ENCODE assay signal across 9 cellular contexts in genomic region chr17:1390422-1391367, GRCh38. TPM values are rescaled to one million over a fixed set of nuclear protein-coding genes. Genes with fewer than 3 reads are reported as not detected.
DNase-seq lines count a peak whose midpoint lies in the region; ATAC-seq, FAIRE-seq and TF ChIP-seq lines count a peak whose summit lies in the region.
"Had no signal": no experiment of that assay in that cellular context is flagged by ENCODE, and none has a peak within 500 bp of the region (broad histone marks: within the 10 kb centered on the region; RNA-seq: fewer than 3 reads in every experiment).

No MANE protein-coding gene starts in this region.

- H3K27me3 ChIP-seq in CD4-positive, CD25-positive, alpha-beta regulatory T cell (ENCODE audit: control insufficient read depth, insufficient read depth, low read length), result no peaks in the 10 kb centered on the region

- no peaks in the 10 kb centered on the region for H3K9me3 ChIP-seq in CD4-positive, CD25-positive, alpha-beta regulatory T cell (ENCODE audit: control insufficient read depth in 2 of 2, low read length in 2 of 2)
- H3K9me3 ChIP-seq: lower lobe of right lung had no signal

- H3K4me3 Mint-ChIP-seq in CD4-positive, CD25-positive, alpha-beta regulatory T cell, result peak overlapping the region; percentile 12 to 76 (median 42)
- H3K4me3 Mint-ChIP-seq in endothelial cell (ENCODE audit: unreplicated experiment), result peak overlapping the region; percentile 52

- H3K27me3 Mint-ChIP-seq in CD4-positive, CD25-positive, alpha-beta regulatory T cell, result no peaks in the 10 kb centered on the region
- no peaks in the 10 kb centered on the region for H3K27me3 Mint-ChIP-seq in endothelial cell (ENCODE audit: unreplicated experiment)

- H3K36me3 ChIP-seq in CD4-positive, CD25-positive, alpha-beta regulatory T cell (ENCODE audit: control insufficient read depth, insufficient read depth, low read length), result no peaks in the 10 kb centered on the region
- H3K36me3 ChIP-seq: lower lobe of right lung had no signal

- peaks cover 29 to 94% (median 61%) of the 10 kb centered on the region in 4 donors for H3K4me1 Mint-ChIP-seq in CD4-positive, CD25-positive, alpha-beta regulatory T cell
- peaks cover 26% of the 10 kb centered on the region for H3K4me1 Mint-ChIP-seq in endothelial cell (ENCODE audit: unreplicated experiment)

- H3K36me3 Mint-ChIP-seq in CD4-positive, CD25-positive, alpha-beta regulatory T cell, result peaks cover 7% of the 10 kb centered on the region
- H3K36me3 Mint-ChIP-seq in endothelial cell (ENCODE audit: low read depth, unreplicated experiment), result no peaks in the 10 kb centered on the region

- TF ChIP-seq CTCF in endothelial cell (IDR thresholded peaks at IDR 0.05; ENCODE audit: unreplicated experiment) (no peak), omental fat pad (IDR thresholded peaks at IDR 0.05) (no peak), GM20000 (IDR thresholded peaks at IDR 0.05; ENCODE audit: extremely low read depth, missing control alignments) (no peak), D721Med (IDR thresholded peaks at IDR 0.05; ENCODE audit: insufficient read depth, missing control alignments) (no peak)

- DNase-seq in CD4-positive, CD25-positive, alpha-beta regulatory T cell, result no peak
- DNase-seq in NOMO-1 treated with dmso at 0.1 percent for 144 hours (lab: John Stamatoyannopoulos, UW; ENCODE audit: unreplicated experiment) (peak; percentile 61), endothelial cell (ENCODE audit: low spot score) (no peak), omental fat pad (ENCODE audit: low spot score) (no peak), GM20000 (ENCODE audit: low spot score) (no peak), foreskin melanocyte (no peak), D721Med (ENCODE audit: insufficient read length, low spot score) (no peak)
- DNase-seq: lower lobe of right lung had no signal

- peaks cover 75% of the 10 kb centered on the region for H3K4me1 ChIP-seq in CD4-positive, CD25-positive, alpha-beta regulatory T cell (ENCODE audit: control insufficient read depth, insufficient read depth, low read length, poor library complexity, severe bottlenecking)

- peaks cover 0 to 1% (median 0%) of the 10 kb centered on the region in 7 donors for H3K9me3 Mint-ChIP-seq in CD4-positive, CD25-positive, alpha-beta regulatory T cell
- no peaks in the 10 kb centered on the region for H3K9me3 Mint-ChIP-seq in endothelial cell (ENCODE audit: unreplicated experiment)

- no peak for FAIRE-seq in D721Med (lab: Jason Lieb, UNC)

- no peak overlapping the region for H3K27ac ChIP-seq in CD4-positive, CD25-positive, alpha-beta regulatory T cell (ENCODE audit: insufficient read depth, low read length, poor library complexity, severe bottlenecking)
- H3K27ac ChIP-seq: lower lobe of right lung had no signal

- ATAC-seq in CD4-positive, CD25-positive, alpha-beta regulatory T cell (ENCODE audit: low read depth in 2 of 2), result no peak
- ATAC-seq in omental fat pad (ENCODE audit: low FRiP score) (peak; percentile 63), GM19455 (IDR thresholded peaks at IDR 0.05; ENCODE audit: unreplicated experiment) (no peak)

- H3K4me3 ChIP-seq in CD4-positive, CD25-positive, alpha-beta regulatory T cell (ENCODE audit: low read depth, low read length), result peak overlapping the region; percentile 46
- H3K4me3 ChIP-seq: lower lobe of right lung had no signal

- peak overlapping the region; percentile 16 to 72 (median 63) for H3K27ac Mint-ChIP-seq in CD4-positive, CD25-positive, alpha-beta regulatory T cell
- H3K27ac Mint-ChIP-seq in endothelial cell (ENCODE audit: unreplicated experiment), result peak overlapping the region; percentile 77

RNA-seq across cellular contexts. Expression of gene YWHAE, which starts 9.3 kb away (rescaled TPM):
- 136 TPM for total RNA-seq in CD4-positive, CD25-positive, alpha-beta regulatory T cell
- polyA plus RNA-seq in CD4-positive, CD25-positive, alpha-beta regulatory T cell, result 10 to 100 TPM; 68.6 to 92.5 (median 82.5) TPM
- 820 TPM for total RNA-seq in endothelial cell (ENCODE audit: unreplicated experiment)
- 100 to 1,000 TPM; 489 to 684 (median 635) TPM for total RNA-seq in omental fat pad
